Comparison of ENCODE assay signal across 20 cellular contexts in genomic region chr1:65176571-65176970, GRCh38. TPM values are rescaled to one million over a fixed set of nuclear protein-coding genes. Genes with fewer than 3 reads are reported as not detected.
DNase-seq lines count a peak whose midpoint lies in the region; ATAC-seq and TF ChIP-seq lines count a peak whose summit lies in the region.
"Had no signal": no experiment of that assay in that cellular context is flagged by ENCODE, and none has a peak within 500 bp of the region (broad histone marks: within the 10 kb centered on the region; RNA-seq: fewer than 3 reads in every experiment).

No MANE protein-coding gene starts in this region.

- H3K79me2 ChIP-seq in Karpas-422 (ENCODE audit: low read length), result no peaks in the 10 kb centered on the region

- 52 to 85% (median 65%) methylated on average over 3 of the region's 3 CpGs for WGBS in heart left ventricle, 4 donors

- intact Hi-C loops in heart left ventricle (cut with DNase I), result no loop called here
- intact Hi-C loops in Right ventricle myocardium inferior (cut with DNase I), result loop anchor here (1.0 to 10.0 kb wide), 2 partner anchors 9 to 222 kb away; no protein-coding TSS in a partner anchor

- no peaks in the 10 kb centered on the region for H3K9me2 ChIP-seq in Karpas-422 (replicated peaks; ENCODE audit: insufficient read depth, low read length)

- H3K27me3 ChIP-seq in heart left ventricle (no peaks in the 10 kb centered on the region), RWPE2 (ENCODE audit: insufficient read depth, poor library complexity, severe bottlenecking) (no peaks in the 10 kb centered on the region), stomach smooth muscle (ENCODE audit: control insufficient read depth in 1 of 2, insufficient read depth in 2 of 2, low read length in 2 of 2) (no peaks in the 10 kb centered on the region), Karpas-422 (ENCODE audit: low read length) (no peaks in the 10 kb centered on the region)
- H3K27me3 ChIP-seq: vagina had no signal

- no peak overlapping the region for H3K4me2 ChIP-seq in Karpas-422 (ENCODE audit: low read depth, low read length, poor library complexity, severe bottlenecking)

- no peak for DNase-seq in heart left ventricle
- DNase-seq in Right ventricle myocardium inferior (ENCODE audit: missing footprints), result no peak
- no peak for DNase-seq in RWPE2 (ENCODE audit: low spot score)
- DNase-seq in NCI-H2029 treated with DMSO at 0.1 percent for 48 hours (lab: John Stamatoyannopoulos, UW), result no peak
- no peak for DNase-seq in NCI-H2171 (lab: John Stamatoyannopoulos, UW)
- no peak for DNase-seq in Karpas-422
- DNase-seq: activated CD4-positive, alpha-beta memory T cell treated with anti-CD3 and anti-CD28 coated beads, Interleukin-2, amount 10 ng/mL, durations not matched to agents 7 days and 5 days; activated naive CD8-positive, alpha-beta T cell treated with anti-CD3 and anti-CD28 coated beads for 36 hours; activated T-cell treated with anti-CD3 and anti-CD28 coated beads, Interleukin-2, amount 50 U/mL, for 72 hours; DND-41; effector CD8-positive, alpha-beta T cell; KG1; left colon; NCI-H1436; NCI-H226; NK-92 treated with Interleukin-12 subunit alpha and Interleukin-12 subunit beta, amount 100 ng/mL, for 24 hours had no signal

- ATAC-seq in heart left ventricle (peak in 1 of 4 donors; percentile 13), Right ventricle myocardium inferior (no peak), RWPE2 (ENCODE audit: low read depth) (no peak)
- ATAC-seq: activated T-cell treated with anti-CD3 and anti-CD28 coated beads, Interleukin-2, amount 50 U/mL, for 72 hours; left colon had no signal

- H3K4me1 ChIP-seq in heart left ventricle (peaks cover 2 to 68% (median 40%) of the 10 kb centered on the region in 12 donors), RWPE2 (ENCODE audit: insufficient read depth, poor library complexity, severe bottlenecking) (peaks cover 74% of the 10 kb centered on the region), stomach smooth muscle (ENCODE audit: control insufficient read depth, insufficient read depth, low read length) (peaks cover 21% of the 10 kb centered on the region), Karpas-422 (ENCODE audit: low read length) (no peaks in the 10 kb centered on the region)

- H2AFZ ChIP-seq in Karpas-422 (ENCODE audit: low read length), result no peak overlapping the region

- TF ChIP-seq CTCF in heart left ventricle (IDR thresholded peaks at IDR 0.05) (no peak), RWPE2 (IDR thresholded peaks at IDR 0.05; ENCODE audit: poor library complexity, severe bottlenecking) (no peak)

- H3K9ac ChIP-seq in stomach smooth muscle (ENCODE audit: low read length in 2 of 2) (no peak overlapping the region), Karpas-422 (ENCODE audit: low read length) (no peak overlapping the region)

- no peak for TF ChIP-seq POLR2A in heart left ventricle (IDR thresholded peaks at IDR 0.05)

- H3K36me3 ChIP-seq in heart left ventricle, result no peaks in the 10 kb centered on the region
- 0 out of 2 replicates have a peak, but pooled peaks cover 5% of the 10 kb centered on the region for H3K36me3 ChIP-seq in RWPE2 (ENCODE audit: low read depth)
- H3K36me3 ChIP-seq in stomach smooth muscle (ENCODE audit: control insufficient read depth in 2 of 2, insufficient read depth in 2 of 2, low read length in 2 of 2), result no peaks in the 10 kb centered on the region
- no peaks in the 10 kb centered on the region for H3K36me3 ChIP-seq in Karpas-422 (ENCODE audit: insufficient read depth, low read length)
- H3K36me3 ChIP-seq: vagina had no signal

- no peaks in the 10 kb centered on the region for H4K20me1 ChIP-seq in Karpas-422 (ENCODE audit: insufficient read depth, low read depth, low read length)

- H3K9me3 ChIP-seq in heart left ventricle, result no peaks in the 10 kb centered on the region
- no peaks in the 10 kb centered on the region for H3K9me3 ChIP-seq in RWPE2 (ENCODE audit: severe bottlenecking)
- no peaks in the 10 kb centered on the region for H3K9me3 ChIP-seq in stomach smooth muscle (ENCODE audit: control insufficient read depth in 2 of 2, low read length in 2 of 2)
- H3K9me3 ChIP-seq in Karpas-422 (ENCODE audit: low read length), result no peaks in the 10 kb centered on the region
- H3K9me3 ChIP-seq: vagina had no signal

- H3K27ac ChIP-seq in heart left ventricle (peak overlapping the region; percentile 18 to 94 (median 82)), RWPE2 (ENCODE audit: poor library complexity, severe bottlenecking) (peak overlapping the region; percentile 91), cingulate gyrus (ENCODE audit: low read depth, low read length) (peak overlapping the region; percentile 39), stomach smooth muscle (ENCODE audit: low read length) (peak overlapping the region; percentile 64), Karpas-422 (ENCODE audit: low read length) (no peak overlapping the region)
- H3K27ac ChIP-seq: HL-60, vagina had no signal

- H3K4me3 ChIP-seq in heart left ventricle (peak overlapping the region in 1 of 12 donors; percentile 4), RWPE2 (ENCODE audit: severe bottlenecking) (no peak overlapping the region), stomach smooth muscle (ENCODE audit: low read length in 2 of 2) (peak overlapping the region in 1 of 2 donors; percentile 14), Karpas-422 (ENCODE audit: low read length) (no peak overlapping the region)
- H3K4me3 ChIP-seq: vagina had no signal

RNA-seq across cellular contexts. Expression of gene AK4, which starts 28.6 kb away (rescaled TPM):
- total RNA-seq in heart left ventricle (100 to 1,000 TPM in 8 of 9 donors, 10 to 100 TPM in 1; 87.8 to 181 (median 123) TPM), Right ventricle myocardium inferior (153 TPM)
- 10 to 100 TPM; 16.0 to 40.0 TPM for polyA plus RNA-seq in heart left ventricle
- total RNA-seq in Karpas-422 (2014; rRNA removed; shearing (Covaris generic); ENCODE audit: low replicate concordance), result 0.37 and 0.83 TPM in 2 replicates

Comparison
In these comparisons a context has a peak if more than half of its experiments do, and no peak if none do; other contexts are left out.
1. RNA of gene AK4, which starts 28.6 kb away (total RNA-seq): 153 TPM in Right ventricle myocardium inferior (single experiment) and 87.8 to 181 TPM in heart left ventricle; 0.37 to 0.83 TPM in Karpas-422; every median in the first group is over 10 times any median in the second.